Comparison of ENCODE assay signal across 15 cellular contexts in genomic region chr13:45328661-45329105, GRCh38. TPM values are rescaled to one million over a fixed set of nuclear protein-coding genes. Genes with fewer than 3 reads are reported as not detected.
DNase-seq lines count a peak whose midpoint lies in the region; ATAC-seq and TF ChIP-seq lines count a peak whose summit lies in the region.
"Had no signal": no experiment of that assay in that cellular context is flagged by ENCODE, and none has a peak within 500 bp of the region (broad histone marks: within the 10 kb centered on the region; RNA-seq: fewer than 3 reads in every experiment).

No MANE protein-coding gene starts in this region.

- H4K91ac ChIP-seq in mesenchymal stem cell (ENCODE audit: low read length) = no peak overlapping the region

- no peak overlapping the region for H2AFZ ChIP-seq in mesenchymal stem cell (ENCODE audit: low read depth, low read length)

- H4K8ac ChIP-seq in mesenchymal stem cell (ENCODE audit: low read length) = no peak overlapping the region

- no peak overlapping the region for H3K4ac ChIP-seq in mesenchymal stem cell (ENCODE audit: low read depth in 1 of 2, low read length in 2 of 2)

- peak overlapping the region; percentile 60 for H2BK5ac ChIP-seq in mesenchymal stem cell (ENCODE audit: low read depth, low read length, poor library complexity, severe bottlenecking)

- no peaks in the 10 kb centered on the region for H3K36me3 Mint-ChIP-seq in HFFc6 (ENCODE audit: low read depth)

- no peak overlapping the region for H3K4me2 ChIP-seq in mesenchymal stem cell (ENCODE audit: low read length, poor library complexity, severe bottlenecking)

- H3K27me3 Mint-ChIP-seq in HFFc6 (ENCODE audit: insufficient read depth) = peaks cover 6% of the 10 kb centered on the region
- H3K27me3 Mint-ChIP-seq: activated CD4-positive, alpha-beta memory T cell treated with anti-CD3 and anti-CD28 coated beads for 36 hours; dendritic cell treated with granulocyte-macrophage colony-stimulating factor and Interleukin-4, amounts not matched to agents 40 ng/mL and 50 ng/mL, for 4 days had no signal

- H3K27ac Mint-ChIP-seq in HFFc6 = peak overlapping the region; percentile 75
- H3K27ac Mint-ChIP-seq: activated CD4-positive, alpha-beta memory T cell treated with anti-CD3 and anti-CD28 coated beads for 36 hours had no signal

- TF ChIP-seq CTCF in AG04449 (IDR thresholded peaks at IDR 0.05; ENCODE audit: insufficient read depth, low read length, missing control alignments) = no peak
- no peak for TF ChIP-seq CTCF in HFFc6 (IDR thresholded peaks at IDR 0.05)
- no peak for TF ChIP-seq CTCF in brain microvascular endothelial cell (IDR thresholded peaks at IDR 0.05; ENCODE audit: low read depth, low read length, missing control alignments)

- no peaks in the 10 kb centered on the region for H3K9me3 ChIP-seq in mesenchymal stem cell (ENCODE audit: control insufficient read depth, low read length)

- peak overlapping the region in 1 of 2 experiments; percentile 19 for H3K18ac ChIP-seq in mesenchymal stem cell (ENCODE audit: low read depth in 1 of 2, low read length in 2 of 2)

- DNase-seq in AG04449 (ENCODE audit: low read depth, low spot score) (peak; percentile 88), HFFc6 (peak; percentile 59), brain microvascular endothelial cell (peak; percentile 72), mesenchymal stem cell (peak; percentile 57), medulla oblongata (ENCODE audit: extremely low spot score) (no peak)
- DNase-seq in activated CD8-positive, alpha-beta memory T cell treated with anti-CD3 and anti-CD28 coated beads for 24 hours = no peak
- DNase-seq: activated CD4-positive, alpha-beta memory T cell treated with anti-CD3 and anti-CD28 coated beads for 36 hours; activated gamma-delta T cell; nucleus accumbens; PC-3; stimulated activated CD4-positive, alpha-beta T cell treated with anti-CD3 and anti-CD28 coated beads, Interleukin-15, amount 100 ng/mL, for 24 hours; T-helper 9 cell had no signal

- WGBS in mesenchymal stem cell = 66% methylated on average over 2 of the region's 3 CpGs

- H3K4me3 ChIP-seq in AG04449 (ENCODE audit: low read depth, low read length) = no peak overlapping the region
- no peak overlapping the region for H3K4me3 ChIP-seq in brain microvascular endothelial cell (ENCODE audit: low read depth, low read length)
- H3K4me3 ChIP-seq in mesenchymal stem cell (ENCODE audit: insufficient read depth in 1 of 2, low read depth in 1 of 2, low read length in 2 of 2) = no peak overlapping the region

- H3K23ac ChIP-seq in mesenchymal stem cell (ENCODE audit: low read length in 2 of 2) = no peak overlapping the region

- POLR2A ChIA-PET in AG04449 (lab: Yijun Ruan, JAX) = interaction anchor here (0.8 to 2.9 kb wide), 2 partner anchors 9 to 12 kb away, joined by 4 to 7 read pairs; partner anchors contain the start of gene TPT1

- no peaks in the 10 kb centered on the region for H3K9me3 Mint-ChIP-seq in HFFc6
- H3K9me3 Mint-ChIP-seq: activated CD4-positive, alpha-beta memory T cell treated with anti-CD3 and anti-CD28 coated beads for 36 hours; dendritic cell treated with granulocyte-macrophage colony-stimulating factor and Interleukin-4, amounts not matched to agents 40 ng/mL and 50 ng/mL, for 4 days had no signal

- H2BK12ac ChIP-seq in mesenchymal stem cell (ENCODE audit: low read length in 2 of 2) = no peak overlapping the region

- peaks cover 12% of the 10 kb centered on the region for H3K4me1 ChIP-seq in mesenchymal stem cell (ENCODE audit: control insufficient read depth, insufficient read depth, low read depth, low read length)

- CTCF ChIA-PET in AG04449 (lab: Yijun Ruan, JAX) = interaction anchor here (1.1 to 1.6 kb wide), 2 partner anchors 19 to 282 kb away, joined by 4 to 5 read pairs; no protein-coding TSS in a partner anchor

- no peak overlapping the region for H3K9ac ChIP-seq in mesenchymal stem cell (ENCODE audit: low read length)

- H3K27ac ChIP-seq in brain microvascular endothelial cell (peak overlapping the region; percentile 90), mesenchymal stem cell (ENCODE audit: low read length, poor library complexity, severe bottlenecking) (peak overlapping the region; percentile 53)

- H2BK15ac ChIP-seq in mesenchymal stem cell (ENCODE audit: low read depth, poor library complexity, severe bottlenecking) = no peak overlapping the region

- H2AK5ac ChIP-seq in mesenchymal stem cell (ENCODE audit: low read length, severe bottlenecking) = no peak overlapping the region

- H3K4me1 Mint-ChIP-seq in HFFc6 (ENCODE audit: low read depth) = peaks cover 83% of the 10 kb centered on the region

- H3K4me3 Mint-ChIP-seq in HFFc6 = no peak overlapping the region; the same call in 1 of the 2 replicates
- H3K4me3 Mint-ChIP-seq: activated CD4-positive, alpha-beta memory T cell treated with anti-CD3 and anti-CD28 coated beads for 36 hours had no signal

- in situ Hi-C loops in brain microvascular endothelial cell (cut with HindIII; ENCODE audit: low pct_ligation_motif_present, low sequenced_read_pairs) = no loop called here

- ATAC-seq in HG03520 (IDR thresholded peaks at IDR 0.05; ENCODE audit: unreplicated experiment) (no peak), HG03108 (IDR thresholded peaks at IDR 0.05; ENCODE audit: unreplicated experiment) (no peak)
- ATAC-seq: PC-3 had no signal

- H3K79me1 ChIP-seq in mesenchymal stem cell (replicated peaks; ENCODE audit: low read length, poor library complexity, severe bottlenecking) = no peaks in the 10 kb centered on the region

- no peaks in the 10 kb centered on the region for H3K27me3 ChIP-seq in brain microvascular endothelial cell (replicated peaks)
- no peaks in the 10 kb centered on the region for H3K27me3 ChIP-seq in mesenchymal stem cell (ENCODE audit: control insufficient read depth in 1 of 2, insufficient read depth in 1 of 2, low read length in 2 of 2)

- no peaks in the 10 kb centered on the region for H3K36me3 ChIP-seq in brain microvascular endothelial cell (replicated peaks)
- H3K36me3 ChIP-seq in mesenchymal stem cell (ENCODE audit: control insufficient read depth in 1 of 2, insufficient read depth in 2 of 2, low read depth in 1 of 2, low read length in 2 of 2) = no peaks in the 10 kb centered on the region

- H3K14ac ChIP-seq in mesenchymal stem cell (ENCODE audit: low read length in 2 of 2) = no peak overlapping the region

- H2BK120ac ChIP-seq in mesenchymal stem cell (ENCODE audit: low read depth, low read length) = no peak overlapping the region

RNA-seq across cellular contexts. Expression of gene TPT1, which starts 12.3 kb away (rescaled TPM):
- total RNA-seq in HFFc6 (2021; fragmentation: NEBNext Ultra II Directional; extraction: Animal tissue kit (Norgen Biotek cat#: 25700)) = 1,000 to 10,000 TPM; 2,421 to 2,688 (median 2,563) TPM
- polyA plus RNA-seq in mesenchymal stem cell (2013, experiment 1 of 2) = 4,121 TPM
- 4,163 TPM for polyA plus RNA-seq in mesenchymal stem cell (2013, experiment 2 of 2)

Comparison
In these comparisons a context has a peak if more than half of its experiments do, and no peak if none do; other contexts are left out.
1. DNase-seq: peak in AG04449 (single experiment), HFFc6 (single experiment), brain microvascular endothelial cell (single experiment) and mesenchymal stem cell (single experiment); none in activated CD8-positive, alpha-beta memory T cell treated with anti-CD3 and anti-CD28 coated beads for 24 hours (single experiment) and medulla oblongata (single experiment).